ENCODE assay signal across 21 cellular contexts in the genomic region with DNA sequence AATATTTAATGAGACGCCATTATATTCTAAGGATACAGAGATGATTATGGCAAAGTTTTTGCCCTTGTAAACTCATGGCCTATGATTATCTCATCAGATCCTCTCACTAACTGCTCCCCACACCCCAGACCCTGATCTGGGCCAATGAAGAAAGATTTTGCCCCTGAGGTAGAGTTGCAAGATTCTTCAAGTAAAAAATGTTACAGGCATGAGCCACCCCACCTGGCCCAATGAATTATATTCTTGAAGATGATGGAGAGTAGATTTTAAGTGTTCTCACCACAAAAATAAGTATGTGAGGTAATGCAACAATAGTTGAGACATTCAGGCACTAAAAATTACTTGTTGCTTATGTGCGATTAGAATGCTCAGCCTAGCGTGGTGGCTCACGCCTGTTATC. TPM values are rescaled to one million over a fixed set of nuclear protein-coding genes. Genes with fewer than 3 reads are reported as not detected.
DNase-seq lines count a peak whose midpoint lies in the region; ATAC-seq and TF ChIP-seq lines count a peak whose summit lies in the region.
"Had no signal": no experiment of that assay in that cellular context is flagged by ENCODE, and none has a peak within 500 bp of the region (broad histone marks: within the 10 kb centered on the region; RNA-seq: fewer than 3 reads in every experiment).

No MANE protein-coding gene starts in this region.

- no peaks in the 10 kb centered on the region for H3K9me2 ChIP-seq in OCI-LY7 (ENCODE audit: insufficient read depth, low read length)

- H2AFZ ChIP-seq in OCI-LY7 (ENCODE audit: low read length): peak overlapping the region; percentile 20; the same call in 1 of the 2 replicates

- peaks cover 17% of the 10 kb centered on the region for H3K4me1 Mint-ChIP-seq in T-helper 17 cell

- H3K4me3 ChIP-seq in BLaER1 treated with 17β-estradiol and CSF1 and Interleukin-3, amounts not matched to agents 10 nM and 100 nM: no peak overlapping the region
- H3K4me3 ChIP-seq in HEK293 (ENCODE audit: low read depth, low read length) (no peak overlapping the region), OCI-LY7 (ENCODE audit: low read depth, low read length, poor library complexity, severe bottlenecking) (no peak overlapping the region), neutrophil (ENCODE audit: low read depth in 1 of 2, low read length in 1 of 2) (no peak overlapping the region), dorsolateral prefrontal cortex (no peak overlapping the region)

- no peaks in the 10 kb centered on the region for H3K9me3 ChIP-seq in BLaER1 treated with 17β-estradiol and CSF1 and Interleukin-3, amounts not matched to agents 10 nM and 100 nM (replicated peaks in 1 of 11)
- no peaks in the 10 kb centered on the region for H3K9me3 ChIP-seq in HEK293 (ENCODE audit: control insufficient read depth, insufficient read depth, low read depth, low read length)
- H3K9me3 ChIP-seq in OCI-LY7 (ENCODE audit: low read length): no peaks in the 10 kb centered on the region
- no peaks in the 10 kb centered on the region for H3K9me3 ChIP-seq in neutrophil
- no peaks in the 10 kb centered on the region for H3K9me3 ChIP-seq in T-helper 17 cell (ENCODE audit: control insufficient read depth, low read length, poor library complexity, severe bottlenecking)
- H3K9me3 ChIP-seq: Caco-2 had no signal

- intact Hi-C loops in OCI-LY7 (cut with micrococcal nuclease; ENCODE audit: unreplicated experiment): loop anchor here (1.0 kb wide), 1 partner anchor 47 kb away; a partner anchor contains a TSS
- intact Hi-C loops in dorsolateral prefrontal cortex (cut with DNase I): no loop called here

- POLR2A ChIA-PET in HEK293 (lab: Yijun Ruan, JAX) (no interaction called here), OCI-LY7 (lab: Charles Lee) (interaction anchor here (0.6 to 2.2 kb wide), 4 partner anchors 17 to 97 kb away, joined by 3 to 6 read pairs (median 3); no protein-coding TSS in a partner anchor)

- H3K36me3 Mint-ChIP-seq in T-helper 17 cell (ENCODE audit: low read depth): peaks cover 2% of the 10 kb centered on the region

- no peak for DNase-seq in OCI-LY7 (ENCODE audit: low spot score)
- DNase-seq in dorsolateral prefrontal cortex: no peak
- DNase-seq in T-helper 17 cell: no peak
- DNase-seq in NCI-H2081 treated with DMSO at 0.1 percent for 48 hours (lab: John Stamatoyannopoulos, UW): no peak
- DNase-seq: Caco-2, GDM1, GOT3, KG1, NCI-H1092, NCI-H146, NCI-H2029 treated with DMSO at 0.1 percent for 48 hours, PC-3, RPMI8226, SIG-M5, T-helper 1 cell had no signal

- no peaks in the 10 kb centered on the region for H4K20me1 ChIP-seq in BLaER1 treated with 17β-estradiol and CSF1 and Interleukin-3, amounts not matched to agents 10 nM and 100 nM
- H4K20me1 ChIP-seq in OCI-LY7 (ENCODE audit: insufficient read depth, low read length): no peaks in the 10 kb centered on the region

- no TSS peak for BruUV-seq in OCI-LY7 (replicated peaks; lab: Mats Ljungman, UMichigan)

- no peak overlapping the region for H3K4me3 Mint-ChIP-seq in T-helper 17 cell

- TF ChIP-seq CTCF in HEK293 (tag by site-specific recombination; IDR thresholded peaks at IDR 0.05) (no peak), OCI-LY7 (conservative IDR thresholded peaks at IDR 0.05; ENCODE audit: low read length) (no peak), neutrophil (IDR thresholded peaks at IDR 0.05) (no peak), dorsolateral prefrontal cortex (IDR thresholded peaks at IDR 0.05 in 54 of 56, conservative IDR thresholded peaks at IDR 0.05 in 2 of 56; ENCODE audit: low read depth in 1 of 56, partially characterized antibody in 56 of 56) (no peak)

- no peaks in the 10 kb centered on the region for H3K27me3 ChIP-seq in BLaER1 treated with 17β-estradiol and CSF1 and Interleukin-3, amounts not matched to agents 10 nM and 100 nM
- H3K27me3 ChIP-seq in neutrophil: no peaks in the 10 kb centered on the region
- peaks cover 0 to 22% (median 0%) of the 10 kb centered on the region in 45 donors for H3K27me3 ChIP-seq in dorsolateral prefrontal cortex

- CTCF ChIA-PET in HEK293 (lab: Yijun Ruan, JAX): interaction anchor here (2.5 to 2.8 kb wide), 2 partner anchors 105 to 144 kb away, joined by 29 to 33 read pairs; no protein-coding TSS in a partner anchor
- CTCF ChIA-PET in OCI-LY7 (lab: Charles Lee; ENCODE audit: unreplicated experiment): interaction anchor here (2.5 kb wide), 1 partner anchor 16 kb away, joined by 14 read pairs; no protein-coding TSS in a partner anchor

- peaks cover 86 to 100% (median 99%) of the 10 kb centered on the region in 10 experiments for H3K4me1 ChIP-seq in BLaER1 treated with 17β-estradiol and CSF1 and Interleukin-3, amounts not matched to agents 10 nM and 100 nM
- H3K4me1 ChIP-seq in HEK293 (ENCODE audit: control insufficient read depth, insufficient read depth, low read length): no peaks in the 10 kb centered on the region
- H3K4me1 ChIP-seq in OCI-LY7 (ENCODE audit: insufficient read depth, low read length, poor library complexity, severe bottlenecking): peaks cover 82% of the 10 kb centered on the region
- peaks cover 46 to 47% of the 10 kb centered on the region in 2 experiments for H3K4me1 ChIP-seq in neutrophil (ENCODE audit: control insufficient read depth in 1 of 2, insufficient read depth in 1 of 2, low read depth in 1 of 2, low read length in 1 of 2)

- H3K9ac ChIP-seq in BLaER1 treated with 17β-estradiol and CSF1 and Interleukin-3, amounts not matched to agents 10 nM and 100 nM: peak overlapping the region in 1 of 11 experiments; percentile 21; a peak in 2 of 22 replicates

- no peak overlapping the region for H3K27ac Mint-ChIP-seq in T-helper 17 cell

- peak overlapping the region; percentile 64 to 96 (median 78); a peak in 18 of 22 replicates for H3K4me2 ChIP-seq in BLaER1 treated with 17β-estradiol and CSF1 and Interleukin-3, amounts not matched to agents 10 nM and 100 nM
- no peak overlapping the region for H3K4me2 ChIP-seq in OCI-LY7 (ENCODE audit: low read length)

- peaks cover 4% of the 10 kb centered on the region for H3K27me3 Mint-ChIP-seq in T-helper 17 cell

- peaks cover 33% of the 10 kb centered on the region; the same call in 1 of the 2 replicates for H3K79me2 ChIP-seq in OCI-LY7 (ENCODE audit: insufficient read depth, low read depth, low read length)

- H3K27ac ChIP-seq in BLaER1 treated with 17β-estradiol and CSF1 and Interleukin-3, amounts not matched to agents 10 nM and 100 nM: peak overlapping the region in 8 of 11 experiments; percentile 16 to 92 (median 78); a peak in 14 of 22 replicates
- no peak overlapping the region for H3K27ac ChIP-seq in HEK293 (ENCODE audit: extremely low read depth, low read depth, low read length)
- H3K27ac ChIP-seq in OCI-LY7 (ENCODE audit: low read depth, low read length, poor library complexity, severe bottlenecking): peak overlapping the region; percentile 71
- peak overlapping the region; percentile 29 for H3K27ac ChIP-seq in neutrophil
- H3K27ac ChIP-seq in dorsolateral prefrontal cortex: no peak overlapping the region

- no peak for ATAC-seq in T-helper 17 cell
- ATAC-seq: PC-3, SK-N-SH treated with all-trans-retinoic acid at 6 μM for 48 hours had no signal

- H3K36me3 ChIP-seq in BLaER1 treated with 17β-estradiol and CSF1 and Interleukin-3, amounts not matched to agents 10 nM and 100 nM: no peaks in the 10 kb centered on the region
- no peaks in the 10 kb centered on the region for H3K36me3 ChIP-seq in HEK293 (ENCODE audit: control insufficient read depth in 2 of 2, insufficient read depth in 1 of 2, low read length in 2 of 2)
- H3K36me3 ChIP-seq in OCI-LY7 (ENCODE audit: insufficient read depth, low read length): no peaks in the 10 kb centered on the region
- H3K36me3 ChIP-seq in neutrophil: no peaks in the 10 kb centered on the region

TF ChIP-seq in HEK293, 187 proteins besides CTCF, POLR2A, EP300 and RAD21:
- TF ChIP-seq SCRT2 (tag by site-specific recombination; IDR thresholded peaks at IDR 0.05) (peak; percentile 54; the same call in 1 of the 2 replicates), ZNF549 (tag by site-specific recombination; IDR thresholded peaks at IDR 0.05) (no peak)

RNA-seq across cellular contexts. Expression of a gene that starts 1.8 kb away (rescaled TPM):
- 11.2 and 14.1 TPM in 2 replicates for total RNA-seq in OCI-LY7 (2014; rRNA removed; shearing (Covaris generic))
- total RNA-seq in OCI-LY7 (2022) (13.2 and 17.0 TPM in 2 replicates), dorsolateral prefrontal cortex (under 1 TPM in 1 of 120 experiments, not detected in 119; 0.13 TPM), T-helper 17 cell (under 1 TPM; 0.13 to 0.85 TPM)
- total RNA-seq: Caco-2, Daoy, NCI-H460, PC-3 had no signal

RNA-seq across cellular contexts. Expression of a gene that starts 44.7 kb away (rescaled TPM):
- total RNA-seq in OCI-LY7 (2014; rRNA removed; shearing (Covaris generic)): 129 and 143 TPM in 2 replicates
- total RNA-seq in OCI-LY7 (2022): 198 and 210 TPM in 2 replicates
- 100 to 1,000 TPM in 6 of 120 experiments, 10 to 100 TPM in 114; 40.7 to 123 (median 66.8) TPM for total RNA-seq in dorsolateral prefrontal cortex
- 100 to 1,000 TPM; 121 to 149 TPM for total RNA-seq in T-helper 17 cell

RNA-seq across cellular contexts. Expression of a gene that starts 46.8 kb away (rescaled TPM):
- total RNA-seq in OCI-LY7 (2014; rRNA removed; shearing (Covaris generic)): 9.1 and 9.3 TPM in 2 replicates
- total RNA-seq in OCI-LY7 (2022) (9.3 and 9.9 TPM in 2 replicates), dorsolateral prefrontal cortex (10 to 100 TPM in 48 of 120 experiments, 1 to 10 TPM in 72; 4.2 to 14.8 (median 9.3) TPM), T-helper 17 cell (1 to 10 TPM; 4.7 to 4.8 TPM)

Comparison
In these comparisons a context has a peak if more than half of its experiments do, and no peak if none do; other contexts are left out.
1. H3K27ac ChIP-seq: peak in BLaER1 treated with 17β-estradiol and CSF1 and Interleukin-3, amounts not matched to agents 10 nM and 100 nM (8 of 11), OCI-LY7 (single experiment) and neutrophil (single experiment); none in HEK293 (single experiment) and dorsolateral prefrontal cortex (0 of 59).
2. RNA of a gene that starts 1.8 kb away (total RNA-seq): 11.2 to 17.0 TPM in OCI-LY7; 0.13 to 0.85 TPM in T-helper 17 cell and 0.13 TPM in dorsolateral prefrontal cortex; every median in the first group is over 4 times any median in the second.